ENCODE assay signal across 9 cellular contexts in genomic region chr19:40819479-40820234, GRCh38. TPM values are rescaled to one million over a fixed set of nuclear protein-coding genes. Genes with fewer than 3 reads are reported as not detected.
DNase-seq lines count a peak whose midpoint lies in the region; ATAC-seq, FAIRE-seq and TF ChIP-seq lines count a peak whose summit lies in the region.
"Not testable (repeated sequence)": the region's sequence is repeated elsewhere in the genome, so short reads cannot be mapped to it uniquely, and the experiment has no call there.
"Had no signal": no experiment of that assay in that cellular context is flagged by ENCODE, and none has a peak within 500 bp of the region (broad histone marks: within the 10 kb centered on the region; RNA-seq: fewer than 3 reads in every experiment).

No MANE protein-coding gene starts in this region.

- H3K27me3 Mint-ChIP-seq in activated CD4-positive, alpha-beta T cell treated with anti-CD3 and anti-CD28 coated beads for 36 hours; nephron (ENCODE audit: low read depth): not testable (repeated sequence)

- H3K4me1 ChIP-seq in GM12878 (ENCODE audit: control insufficient read depth, insufficient read depth, low read length) = peaks cover 11% of the 10 kb centered on the region

- not testable (repeated sequence) for H3K27ac ChIP-seq in GM12878 (ENCODE audit: control insufficient read depth, insufficient read depth)
- peak overlapping the region; percentile 53 for H3K27ac ChIP-seq in substantia nigra (ENCODE audit: low read depth, low read length, poor library complexity, severe bottlenecking)

- not testable (repeated sequence) for FAIRE-seq in GM12878 (lab: Jason Lieb, UNC)

- not testable (repeated sequence) for H3K9ac ChIP-seq in GM12878 (ENCODE audit: control insufficient read depth, insufficient read depth, low read length)

- SMC1A ChIA-PET in GM12878 (lab: Charles Lee; ENCODE audit: uncharacterized antibody, unreplicated experiment) = interaction anchor here (0.7 to 3.2 kb wide), 13 partner anchors 9 to 828 kb away, joined by 3 to 56 read pairs (median 5); partner anchors contain the start of genes ACTMAP, COQ8B, ITPKC and NUMBL

- not testable (repeated sequence) for H3K79me2 ChIP-seq in GM12878 (ENCODE audit: control insufficient read depth, insufficient read depth, low read length)

- not testable (repeated sequence) for H3K36me3 Mint-ChIP-seq in activated CD4-positive, alpha-beta T cell treated with anti-CD3 and anti-CD28 coated beads for 36 hours (ENCODE audit: low read depth); nephron (ENCODE audit: low read depth)

- not testable (repeated sequence) for H3K27ac Mint-ChIP-seq in activated CD4-positive, alpha-beta T cell treated with anti-CD3 and anti-CD28 coated beads for 36 hours
- H3K27ac Mint-ChIP-seq in nephron = peak overlapping the region in 1 of 3 experiments; percentile 38

- not testable (repeated sequence) for H4K20me1 ChIP-seq in GM12878 (ENCODE audit: control insufficient read depth, insufficient read depth)

- in situ Hi-C loops in GM12878 (cut with MboI) = loop anchor here (5.0 kb wide), 1 partner anchor 162 kb away; no protein-coding TSS in a partner anchor

- CTCF ChIA-PET in activated CD4-positive, alpha-beta T cell treated with anti-CD3 and anti-CD28 coated beads for 36 hours (lab: Charles Lee) = interaction anchor here (0.6 to 3.0 kb wide), 17 partner anchors 12 to 618 kb away, joined by 3 to 50 read pairs (median 4); partner anchors contain the start of genes ACTMAP and RAB4B
- CTCF ChIA-PET in GM12878 (lab: Yijun Ruan, JAX) = interaction anchor here (0.6 to 3.5 kb wide), 33 partner anchors 12 to 270 kb away, joined by 3 to 76 read pairs (median 4); partner anchors contain the start of genes ACTMAP, EGLN2, NUMBL and RAB4B

- H3K4me2 ChIP-seq in GM12878 (ENCODE audit: control insufficient read depth, insufficient read depth) = not testable (repeated sequence)

- H3K9me3 ChIP-seq in GM12878 (replicated peaks; ENCODE audit: control insufficient read depth, insufficient read depth, low read length) = not testable (repeated sequence)

- not testable (repeated sequence) for H3K9me3 Mint-ChIP-seq in activated CD4-positive, alpha-beta T cell treated with anti-CD3 and anti-CD28 coated beads for 36 hours (ENCODE audit: low read depth); nephron

- not testable (repeated sequence) for H2AFZ ChIP-seq in GM12878 (ENCODE audit: control insufficient read depth, low read depth, low read length)

- not testable (repeated sequence) for BruUV-seq in GM12878 (replicated peaks; lab: Mats Ljungman, UMichigan)

- not testable (repeated sequence) for H3K27me3 ChIP-seq in GM12878 (replicated peaks in 1 of 2; ENCODE audit: control insufficient read depth in 2 of 2, insufficient read depth in 2 of 2, low read length in 1 of 2)

- 33% methylated on average over 6 of the region's 6 CpGs for WGBS in GM12878 (ENCODE audit: insufficient coverage, insufficient replicate concordance, low lambda C conversion rate, missing lambda C conversion rate)

- TF ChIP-seq POLR2A in GM12878 (IDR thresholded peaks at IDR 0.05; ENCODE audit: low read depth, low read length) = not testable (repeated sequence)

- intact Hi-C loops in activated CD4-positive, alpha-beta T cell treated with anti-CD3 and anti-CD28 coated beads for 36 hours (cut with DNase I, micrococcal nuclease) = loop anchor here (1.0 kb wide), 4 partner anchors 75 to 157 kb away; no protein-coding TSS in a partner anchor
- intact Hi-C loops in GM12878 (cut with micrococcal nuclease; ENCODE audit: unreplicated experiment) = loop anchor here (1.0 kb wide), 1 partner anchor 157 kb away; no protein-coding TSS in a partner anchor

- peak; percentile 69 for TF ChIP-seq RAD21 in GM12878 (IDR thresholded peaks at IDR 0.05; ENCODE audit: insufficient read depth, low read depth, low read length)

- H3K4me3 Mint-ChIP-seq in activated CD4-positive, alpha-beta T cell treated with anti-CD3 and anti-CD28 coated beads for 36 hours; nephron: not testable (repeated sequence)

- not testable (repeated sequence) for H3K4me3 ChIP-seq in GM12878

- POLR2A ChIA-PET in activated CD4-positive, alpha-beta T cell treated with anti-CD3 and anti-CD28 coated beads for 36 hours (lab: Charles Lee) = not testable (repeated sequence)
- POLR2A ChIA-PET in GM12878 (lab: Charles Lee) = interaction anchor here (1.0 to 2.9 kb wide), 2 partner anchors 41 to 67 kb away, joined by 4 to 11 read pairs; partner anchors contain the start of gene RAB4B

- TF ChIP-seq EP300 in GM12878 (IDR thresholded peaks at IDR 0.05; ENCODE audit: borderline replicate concordance in 1 of 2, control insufficient read depth in 1 of 2, low read depth in 2 of 2, low read length in 2 of 2) = not testable (repeated sequence)

- TF ChIP-seq CTCF in GM12878 (IDR thresholded peaks at IDR 0.05 in 2 of 3, conservative IDR thresholded peaks at IDR 0.05 in 1 of 3; ENCODE audit: control insufficient read depth in 2 of 3, extremely low read depth in 1 of 3, insufficient read depth in 1 of 3, low read depth in 3 of 3, low read length in 3 of 3) (peak; percentile 55 to 70 (median 58); a peak in 5 of 6 replicates), nephron (IDR thresholded peaks at IDR 0.05; ENCODE audit: unreplicated experiment in 3 of 3) (peak; percentile 75 to 78 (median 77))

- peaks cover 30% of the 10 kb centered on the region for H3K4me1 Mint-ChIP-seq in activated CD4-positive, alpha-beta T cell treated with anti-CD3 and anti-CD28 coated beads for 36 hours
- peaks cover 30% of the 10 kb centered on the region for H3K4me1 Mint-ChIP-seq in nephron

- H3K36me3 ChIP-seq in GM12878 (ENCODE audit: control insufficient read depth in 2 of 2, insufficient read depth in 2 of 2, low read length in 1 of 2) = not testable (repeated sequence)

- RAD21 ChIA-PET in GM12878 (lab: Charles Lee; ENCODE audit: unreplicated experiment) = interaction anchor here (0.5 to 2.8 kb wide), 14 partner anchors 13 to 588 kb away, joined by 3 to 46 read pairs (median 4); partner anchors contain the start of genes EGLN2 and RAB4B

- ATAC-seq in activated CD4-positive, alpha-beta T cell treated with anti-CD3 and anti-CD28 coated beads for 36 hours = not testable (repeated sequence)
- ATAC-seq in GM12878 = peak; percentile 43

- DNase-seq in CD1c-positive myeloid dendritic cell (ENCODE audit: extremely low spot score) = peak; percentile 79
- DNase-seq in HT-29 (ENCODE audit: low spot score) = peak; percentile 77
- peak; percentile 47 for DNase-seq in NOMO-1 treated with DMSO at 0.1 percent for 48 hours (lab: John Stamatoyannopoulos, UW; ENCODE audit: unreplicated experiment)
- peak; percentile 78 for DNase-seq in activated CD4-positive, alpha-beta T cell treated with anti-CD3 and anti-CD28 coated beads for 36 hours
- DNase-seq in GM12878 (ENCODE audit: low read depth, low spot score) = not testable (repeated sequence)
- DNase-seq in glomerular visceral epithelial cell (ENCODE audit: extremely low spot score) = peak; percentile 37
- peak in 6 of 49 donors; percentile 13 to 39 (median 22) for DNase-seq in substantia nigra (lab: John Stamatoyannopoulos, UW)

RNA-seq across cellular contexts. Expression of gene EGLN2, which starts 20.7 kb away (rescaled TPM):
- total RNA-seq in HT-29 (2014; rRNA removed; shearing (Covaris generic)) = 258 and 264 TPM in 2 replicates
- 10 to 100 TPM; 85.6 to 86.6 TPM for total RNA-seq in activated CD4-positive, alpha-beta T cell treated with anti-CD3 and anti-CD28 coated beads for 36 hours
- 57.7 and 67.3 TPM in 2 replicates for total RNA-seq in GM12878 (2013; cell fraction: nucleolus; rRNA removed)
- 80.9 and 91.8 TPM in 2 replicates for total RNA-seq in GM12878 (2014; rRNA removed)
- 57.7 and 62.5 TPM in 2 replicates for total RNA-seq in GM12878 (2014; rRNA removed; fragmentation: Illumina TruSeq; extraction: Trizol)
- total RNA-seq in GM12878 (2021) = 89.3 and 90.9 TPM in 2 replicates
- 21.1 TPM for polyA plus RNA-seq in GM12878 (2011; ENCODE audit: low read depth)
- polyA plus RNA-seq in GM12878 (2011; rRNA removed) = 20.1 and 35.1 TPM in 2 replicates
- polyA plus RNA-seq in GM12878 (2011; cell fraction: cytosol; rRNA removed) = 50.5 and 76.9 TPM in 2 replicates
- 87.9 and 107 TPM in 2 replicates for polyA plus RNA-seq in GM12878 (2011; cell fraction: nucleus; rRNA removed)
- 47.4 and 50.4 TPM in 2 replicates for polyA plus RNA-seq in GM12878 (2012)
- 20.3 and 49.6 TPM in 2 replicates for polyA plus RNA-seq in GM12878 (2014; fragmentation: Illumina TruSeq; extraction: Trizol)
- 10 to 100 TPM in 1 of 2 experiments, 1 to 10 TPM in 1; 8.6 to 34.9 TPM for polyA plus RNA-seq in GM12878 (2014; fragmentation: Nextera tagmentation; extraction: Ambion mirVana)
- polyA plus RNA-seq in GM12878 (2014; rRNA removed) = 88.6 and 94.4 TPM in 2 replicates
- polyA plus RNA-seq in GM12878 (2016; fragmentation: Nextera tagmentation; extraction: Ambion mirVana) = 10 to 100 TPM; 71.1 to 93.0 TPM
- 28.0 and 58.9 TPM in 2 replicates for polyA minus RNA-seq in GM12878 (2011; rRNA and poly(A)+ RNA removed)
- polyA minus RNA-seq in GM12878 (2011; cell fraction: cytosol; rRNA and poly(A)+ RNA removed) = 25.8 and 29.5 TPM in 2 replicates
- polyA minus RNA-seq in GM12878 (2011; cell fraction: nucleus; rRNA and poly(A)+ RNA removed) = 23.2 and 46.2 TPM in 2 replicates

RNA-seq across cellular contexts. Expression of gene CYP2A6, which starts 30.6 kb away (rescaled TPM):
- total RNA-seq in HT-29 (2014; rRNA removed; shearing (Covaris generic)) = not detected in 2 replicates
- not detected for total RNA-seq in activated CD4-positive, alpha-beta T cell treated with anti-CD3 and anti-CD28 coated beads for 36 hours
- total RNA-seq in GM12878 (2013; cell fraction: nucleolus; rRNA removed) = not detected in 2 replicates
- total RNA-seq in GM12878 (2014; rRNA removed) (not detected in 2 replicates), GM12878 (2014; rRNA removed; fragmentation: Illumina TruSeq; extraction: Trizol) (not detected in 2 replicates), GM12878 (2021) (0.58 and 0.97 TPM in 2 replicates)
- not detected for polyA plus RNA-seq in GM12878 (2011; ENCODE audit: low read depth)
- polyA plus RNA-seq in GM12878 (2011; rRNA removed) (not detected in 2 replicates), GM12878 (2014; fragmentation: Illumina TruSeq; extraction: Trizol) (not detected in 2 replicates), GM12878 (2014; fragmentation: Nextera tagmentation; extraction: Ambion mirVana) (not detected), GM12878 (2014; rRNA removed) (not detected in 2 replicates), GM12878 (2016; fragmentation: Nextera tagmentation; extraction: Ambion mirVana) (not detected)
- not detected in 2 replicates for polyA plus RNA-seq in GM12878 (2011; cell fraction: cytosol; rRNA removed)
- polyA plus RNA-seq in GM12878 (2011; cell fraction: nucleus; rRNA removed) = not detected in 2 replicates
- polyA plus RNA-seq in GM12878 (2012) = not detected in 2 replicates
- polyA minus RNA-seq in GM12878 (2011; rRNA and poly(A)+ RNA removed) = not detected in 2 replicates
- polyA minus RNA-seq in GM12878 (2011; cell fraction: cytosol; rRNA and poly(A)+ RNA removed) = not detected in 2 replicates
- polyA minus RNA-seq in GM12878 (2011; cell fraction: nucleus; rRNA and poly(A)+ RNA removed) = not detected in 2 replicates

RNA-seq across cellular contexts. Expression of gene RAB4B, which starts 41.6 kb away (rescaled TPM):
- 36.0 and 51.3 TPM in 2 replicates for total RNA-seq in HT-29 (2014; rRNA removed; shearing (Covaris generic))
- 10 to 100 TPM; 26.4 to 33.7 TPM for total RNA-seq in activated CD4-positive, alpha-beta T cell treated with anti-CD3 and anti-CD28 coated beads for 36 hours
- 5.2 and 5.7 TPM in 2 replicates for total RNA-seq in GM12878 (2013; cell fraction: nucleolus; rRNA removed)
- total RNA-seq in GM12878 (2014; rRNA removed) = 27.8 and 30.4 TPM in 2 replicates
- 9.8 and 11.5 TPM in 2 replicates for total RNA-seq in GM12878 (2014; rRNA removed; fragmentation: Illumina TruSeq; extraction: Trizol)
- 32.9 and 38.2 TPM in 2 replicates for total RNA-seq in GM12878 (2021)
- 11.8 TPM for polyA plus RNA-seq in GM12878 (2011; ENCODE audit: low read depth)
- polyA plus RNA-seq in GM12878 (2011; rRNA removed) = 14.9 and 25.1 TPM in 2 replicates
- 40.3 and 56.5 TPM in 2 replicates for polyA plus RNA-seq in GM12878 (2011; cell fraction: cytosol; rRNA removed)
- polyA plus RNA-seq in GM12878 (2011; cell fraction: nucleus; rRNA removed) = 38.3 and 42.5 TPM in 2 replicates
- polyA plus RNA-seq in GM12878 (2012) = 26.6 and 31.5 TPM in 2 replicates
- polyA plus RNA-seq in GM12878 (2014; fragmentation: Illumina TruSeq; extraction: Trizol) = 3.5 and 13.7 TPM in 2 replicates
- polyA plus RNA-seq in GM12878 (2014; fragmentation: Nextera tagmentation; extraction: Ambion mirVana) = 1 to 10 TPM in 1 of 2 experiments, under 1 TPM in 1; 0.60 to 3.2 TPM
- polyA plus RNA-seq in GM12878 (2014; rRNA removed) = 43.1 and 51.5 TPM in 2 replicates
- polyA plus RNA-seq in GM12878 (2016; fragmentation: Nextera tagmentation; extraction: Ambion mirVana) = 10 to 100 TPM; 47.9 to 50.0 TPM
- 10.3 and 16.6 TPM in 2 replicates for polyA minus RNA-seq in GM12878 (2011; rRNA and poly(A)+ RNA removed)
- 3.3 and 6.8 TPM in 2 replicates for polyA minus RNA-seq in GM12878 (2011; cell fraction: cytosol; rRNA and poly(A)+ RNA removed)
- 4.6 and 5.7 TPM in 2 replicates for polyA minus RNA-seq in GM12878 (2011; cell fraction: nucleus; rRNA and poly(A)+ RNA removed)

RNA-seq across cellular contexts. Expression of gene MIA, which starts 44.3 kb away (rescaled TPM):
- total RNA-seq in HT-29 (2014; rRNA removed; shearing (Covaris generic)) = 15.8 TPM in 2 replicates
- under 1 TPM in 1 of 2 experiments, not detected in 1; 0.57 TPM for total RNA-seq in activated CD4-positive, alpha-beta T cell treated with anti-CD3 and anti-CD28 coated beads for 36 hours
- total RNA-seq in GM12878 (2013; cell fraction: nucleolus; rRNA removed) = 2.6 and 3.0 TPM in 2 replicates
- total RNA-seq in GM12878 (2014; rRNA removed) (0.33 and 0.40 TPM in 2 replicates), GM12878 (2014; rRNA removed; fragmentation: Illumina TruSeq; extraction: Trizol) (not detected in 2 replicates), GM12878 (2021) (0.92 TPM in 1 of 2 replicates, not detected in the other)
- not detected for polyA plus RNA-seq in GM12878 (2011; ENCODE audit: low read depth)
- polyA plus RNA-seq in GM12878 (2011; rRNA removed) (0.16 and 0.39 TPM in 2 replicates), GM12878 (2014; fragmentation: Illumina TruSeq; extraction: Trizol) (not detected in 2 replicates), GM12878 (2014; fragmentation: Nextera tagmentation; extraction: Ambion mirVana) (1 to 10 TPM; 1.4 to 1.6 TPM), GM12878 (2014; rRNA removed) (0.36 TPM in 1 of 2 replicates, not detected in the other), GM12878 (2016; fragmentation: Nextera tagmentation; extraction: Ambion mirVana) (1 to 10 TPM; 1.6 to 2.7 TPM)
- polyA plus RNA-seq in GM12878 (2011; cell fraction: cytosol; rRNA removed) = 0.52 TPM in 1 of 2 replicates, not detected in the other
- polyA plus RNA-seq in GM12878 (2011; cell fraction: nucleus; rRNA removed) = 0.63 and 1.2 TPM in 2 replicates
- 0.49 and 0.74 TPM in 2 replicates for polyA plus RNA-seq in GM12878 (2012)
- not detected in 2 replicates for polyA minus RNA-seq in GM12878 (2011; rRNA and poly(A)+ RNA removed)
- not detected in 2 replicates for polyA minus RNA-seq in GM12878 (2011; cell fraction: cytosol; rRNA and poly(A)+ RNA removed)
- 0.97 TPM in 1 of 2 replicates, not detected in the other for polyA minus RNA-seq in GM12878 (2011; cell fraction: nucleus; rRNA and poly(A)+ RNA removed)
- total RNA-seq: subcutaneous adipose tissue had no signal
